In genomic region chr20:8305449-8305978, GRCh38 we compare ENCODE assay signal across 8 cellular contexts.
A peak's percentile ranks its signal among the peaks of the same experiment; 100 is the strongest.
DNase-seq lines count a peak whose midpoint lies in the region; ATAC-seq and TF ChIP-seq lines count a peak whose summit lies in the region.

No MANE protein-coding gene starts in this region.

- no peaks in the 10 kb centered on the region for H3K4me1 ChIP-seq in effector memory CD4-positive, alpha-beta T cell (ENCODE audit: control insufficient read depth, insufficient read depth, low read length, poor library complexity, severe bottlenecking)
- no peaks in the 10 kb centered on the region for H3K4me1 ChIP-seq in tibial artery

- intact Hi-C loops in activated CD4-positive, alpha-beta T cell treated with anti-CD3 and anti-CD28 coated beads, Interleukin-2, amount 10 ng/mL, durations not matched to agents 24 days and 14 days (cut with micrococcal nuclease) = loop anchor here (1.0 to 5.0 kb wide), 2 partner anchors 173 to 263 kb away; partner anchors contain the start of gene PLCB1
- intact Hi-C loops in natural killer cell (cut with micrococcal nuclease) = loop anchor here (2.0 kb wide), 1 partner anchor 173 kb away; the partner anchor contains the start of gene PLCB1
- intact Hi-C loops in tibial artery (cut with DNase I; ENCODE audit: low total_unique reads) = no loop called here

- H3K4me3 Mint-ChIP-seq in activated CD4-positive, alpha-beta T cell treated with anti-CD3 and anti-CD28 coated beads, Interleukin-2, amount 10 ng/mL, durations not matched to agents 24 days and 14 days = no peak overlapping the region
- peak overlapping the region; percentile 28 for H3K4me3 Mint-ChIP-seq in natural killer cell

- peak; percentile 17 for DNase-seq in activated CD4-positive, CD25-positive, alpha-beta regulatory T cell treated with anti-CD3 and anti-CD28 coated beads, Interleukin-2, amount 50 U/mL, for 16 hours (ENCODE audit: low read depth, low spot score)
- no peak for DNase-seq in activated CD4-positive, CD25-positive, alpha-beta regulatory T cell (lab: John Stamatoyannopoulos, UW)
- DNase-seq in NCI-H146 (lab: John Stamatoyannopoulos, UW) (peak; percentile 89), natural killer cell (peak; percentile 56), tibial artery (no peak)
- DNase-seq in activated CD4-positive, alpha-beta T cell treated with anti-CD3 and anti-CD28 coated beads, Interleukin-2, amount 10 ng/mL, durations not matched to agents 24 days and 14 days = peak; percentile 90
- peak; percentile 50 to 68 (median 65) for DNase-seq in effector memory CD4-positive, alpha-beta T cell

- H3K4me1 Mint-ChIP-seq in activated CD4-positive, alpha-beta T cell treated with anti-CD3 and anti-CD28 coated beads, Interleukin-2, amount 10 ng/mL, durations not matched to agents 24 days and 14 days = no peaks in the 10 kb centered on the region
- peaks cover 21% of the 10 kb centered on the region in 2 donors for H3K4me1 Mint-ChIP-seq in natural killer cell

- H3K27ac Mint-ChIP-seq in activated CD4-positive, alpha-beta T cell treated with anti-CD3 and anti-CD28 coated beads, Interleukin-2, amount 10 ng/mL, durations not matched to agents 24 days and 14 days = no peak overlapping the region
- peak overlapping the region; percentile 24 to 54 for H3K27ac Mint-ChIP-seq in natural killer cell

- H3K27me3 ChIP-seq in effector memory CD4-positive, alpha-beta T cell (replicated peaks; ENCODE audit: control insufficient read depth, insufficient read depth, low read length, poor library complexity, severe bottlenecking) = no peaks in the 10 kb centered on the region
- no peaks in the 10 kb centered on the region for H3K27me3 ChIP-seq in tibial artery

- no peaks in the 10 kb centered on the region for H3K9me3 Mint-ChIP-seq in activated CD4-positive, alpha-beta T cell treated with anti-CD3 and anti-CD28 coated beads, Interleukin-2, amount 10 ng/mL, durations not matched to agents 24 days and 14 days
- H3K9me3 Mint-ChIP-seq in natural killer cell = no peaks in the 10 kb centered on the region

- H3K4me3 ChIP-seq in effector memory CD4-positive, alpha-beta T cell (ENCODE audit: insufficient read depth, low read depth, low read length, poor library complexity, severe bottlenecking) = no peak overlapping the region
- H3K4me3 ChIP-seq in tibial artery = no peak overlapping the region

- ATAC-seq in HG02798 (IDR thresholded peaks at IDR 0.05; ENCODE audit: poor library complexity, unreplicated experiment) (peak; percentile 95), natural killer cell (peak; percentile 81 to 98 (median 82))

- peaks cover 2% of the 10 kb centered on the region for H3K27me3 Mint-ChIP-seq in activated CD4-positive, alpha-beta T cell treated with anti-CD3 and anti-CD28 coated beads, Interleukin-2, amount 10 ng/mL, durations not matched to agents 24 days and 14 days
- H3K27me3 Mint-ChIP-seq in natural killer cell (ENCODE audit: low read depth in 2 of 2) = no peaks in the 10 kb centered on the region

- no peak overlapping the region for H3K27ac ChIP-seq in effector memory CD4-positive, alpha-beta T cell (ENCODE audit: insufficient read depth, low read length, poor library complexity, severe bottlenecking)
- H3K27ac ChIP-seq in tibial artery = no peak overlapping the region

- no peaks in the 10 kb centered on the region for H3K36me3 ChIP-seq in effector memory CD4-positive, alpha-beta T cell (ENCODE audit: control insufficient read depth, insufficient read depth, low read length)
- no peaks in the 10 kb centered on the region for H3K36me3 ChIP-seq in tibial artery

- H3K36me3 Mint-ChIP-seq in activated CD4-positive, alpha-beta T cell treated with anti-CD3 and anti-CD28 coated beads, Interleukin-2, amount 10 ng/mL, durations not matched to agents 24 days and 14 days (ENCODE audit: low read depth) = no peaks in the 10 kb centered on the region
- no peaks in the 10 kb centered on the region for H3K36me3 Mint-ChIP-seq in natural killer cell

- H3K9me3 ChIP-seq in effector memory CD4-positive, alpha-beta T cell (ENCODE audit: control insufficient read depth, low read length) = no peaks in the 10 kb centered on the region
- H3K9me3 ChIP-seq in tibial artery = no peaks in the 10 kb centered on the region

- TF ChIP-seq CTCF in natural killer cell (IDR thresholded peaks at IDR 0.05) = peak; percentile 76
- TF ChIP-seq CTCF in tibial artery (IDR thresholded peaks at IDR 0.05) = peak; percentile 28 to 30

Comparison
In these comparisons a context has a peak if more than half of its experiments do, and no peak if none do; other contexts are left out.
1. DNase-seq: peak in activated CD4-positive, CD25-positive, alpha-beta regulatory T cell treated with anti-CD3 and anti-CD28 coated beads, Interleukin-2, amount 50 U/mL, for 16 hours (single experiment), NCI-H146 (single experiment), activated CD4-positive, alpha-beta T cell treated with anti-CD3 and anti-CD28 coated beads, Interleukin-2, amount 10 ng/mL, durations not matched to agents 24 days and 14 days (single experiment), effector memory CD4-positive, alpha-beta T cell (3 of 3) and natural killer cell (single experiment); none in activated CD4-positive, CD25-positive, alpha-beta regulatory T cell (0 of 4) and tibial artery (0 of 2).